ENCODE assay signal across 9 cellular contexts in genomic region chr19:58573658-58574164, GRCh38. TPM values are rescaled to one million over a fixed set of nuclear protein-coding genes. Genes with fewer than 3 reads are reported as not detected.
DNase-seq lines count a peak whose midpoint lies in the region; ATAC-seq, FAIRE-seq and TF ChIP-seq lines count a peak whose summit lies in the region.
"Had no signal": no experiment of that assay in that cellular context is flagged by ENCODE, and none has a peak within 500 bp of the region (broad histone marks: within the 10 kb centered on the region; RNA-seq: fewer than 3 reads in every experiment).

No MANE protein-coding gene starts in this region.

- H3K27me3 Mint-ChIP-seq in T-helper 2 cell treated with Interferon-gamma antibody and Interleukin-4, amounts not matched to agents 5 μg/mL and 100 μg/mL, for 36 hours (ENCODE audit: low read depth): no peaks in the 10 kb centered on the region
- no peaks in the 10 kb centered on the region for H3K27me3 Mint-ChIP-seq in activated naive CD8-positive, alpha-beta T cell treated with anti-CD3 and anti-CD28 coated beads, Interleukin-2, amount 10 ng/mL, durations not matched to agents 7 days and 5 days

- H3K9ac ChIP-seq in keratinocyte (ENCODE audit: control insufficient read depth, extremely low read depth, insufficient read depth, low read length) (peak overlapping the region; percentile 96), subcutaneous abdominal adipose tissue (ENCODE audit: low read length in 5 of 5) (peak overlapping the region; percentile 21 to 92 (median 44))

- H3K4me2 ChIP-seq in keratinocyte (ENCODE audit: control insufficient read depth, extremely low read depth, insufficient read depth, low read depth, low read length): peak overlapping the region; percentile 92

- no peak for TF ChIP-seq CTCF in keratinocyte (optimal IDR thresholded peaks at IDR 0.05 in 1 of 3, IDR thresholded peaks at IDR 0.05 in 1 of 3, conservative IDR thresholded peaks at IDR 0.05 in 1 of 3; ENCODE audit: extremely low read depth in 1 of 3, insufficient read depth in 2 of 3, low read length in 3 of 3)

- H3K27ac ChIP-seq in keratinocyte (ENCODE audit: control insufficient read depth, insufficient read depth, low read length) (peak overlapping the region; percentile 96), subcutaneous abdominal adipose tissue (ENCODE audit: low read depth, low read length) (peak overlapping the region; percentile 93)

- dilution Hi-C loops in keratinocyte (cut with MboI; ENCODE audit: extremely low pct_ligation_motif_present, low sequenced_read_pairs): no loop called here

- POLR2A ChIA-PET in activated naive CD8-positive, alpha-beta T cell treated with anti-CD3 and anti-CD28 coated beads, Interleukin-2, amount 10 ng/mL, durations not matched to agents 7 days and 5 days (lab: Charles Lee): interaction anchor here (0.7 to 0.8 kb wide), 3 partner anchors 10 to 25 kb away, joined by 3 read pairs; partner anchors contain the start of gene CHMP2A

- H3K9me3 ChIP-seq in keratinocyte (ENCODE audit: control insufficient read depth, low read depth, low read length) (no peaks in the 10 kb centered on the region), subcutaneous abdominal adipose tissue (ENCODE audit: control insufficient read depth in 5 of 5, low read length in 5 of 5) (no peaks in the 10 kb centered on the region)

- H2AFZ ChIP-seq in keratinocyte (ENCODE audit: control insufficient read depth, low read length): peak overlapping the region; percentile 90

- H3K4me3 Mint-ChIP-seq in T-helper 2 cell treated with Interferon-gamma antibody and Interleukin-4, amounts not matched to agents 5 μg/mL and 100 μg/mL, for 36 hours: peak overlapping the region; percentile 97
- H3K4me3 Mint-ChIP-seq in activated naive CD8-positive, alpha-beta T cell treated with anti-CD3 and anti-CD28 coated beads, Interleukin-2, amount 10 ng/mL, durations not matched to agents 7 days and 5 days: peak overlapping the region; percentile 98

- H3K9me3 Mint-ChIP-seq in T-helper 2 cell treated with Interferon-gamma antibody and Interleukin-4, amounts not matched to agents 5 μg/mL and 100 μg/mL, for 36 hours: no peaks in the 10 kb centered on the region
- no peaks in the 10 kb centered on the region for H3K9me3 Mint-ChIP-seq in activated naive CD8-positive, alpha-beta T cell treated with anti-CD3 and anti-CD28 coated beads, Interleukin-2, amount 10 ng/mL, durations not matched to agents 7 days and 5 days

- H3K9me1 ChIP-seq in keratinocyte (ENCODE audit: control insufficient read depth, extremely low read depth, insufficient read depth, low read length): no peaks in the 10 kb centered on the region

- H3K36me3 Mint-ChIP-seq in T-helper 2 cell treated with Interferon-gamma antibody and Interleukin-4, amounts not matched to agents 5 μg/mL and 100 μg/mL, for 36 hours (ENCODE audit: low read depth): peaks cover 14% of the 10 kb centered on the region
- H3K36me3 Mint-ChIP-seq in activated naive CD8-positive, alpha-beta T cell treated with anti-CD3 and anti-CD28 coated beads, Interleukin-2, amount 10 ng/mL, durations not matched to agents 7 days and 5 days: peaks cover 8% of the 10 kb centered on the region

- peak overlapping the region; percentile 100 for H3K27ac Mint-ChIP-seq in T-helper 2 cell treated with Interferon-gamma antibody and Interleukin-4, amounts not matched to agents 5 μg/mL and 100 μg/mL, for 36 hours
- peak overlapping the region; percentile 100 for H3K27ac Mint-ChIP-seq in activated naive CD8-positive, alpha-beta T cell treated with anti-CD3 and anti-CD28 coated beads, Interleukin-2, amount 10 ng/mL, durations not matched to agents 7 days and 5 days

- no peak for FAIRE-seq in keratinocyte (lab: Jason Lieb, UNC)
- FAIRE-seq: colon had no signal

- H3K27me3 ChIP-seq in keratinocyte (ENCODE audit: control insufficient read depth, extremely low read depth, insufficient read depth, low read length) (no peaks in the 10 kb centered on the region), subcutaneous abdominal adipose tissue (ENCODE audit: control insufficient read depth in 5 of 5, insufficient read depth in 4 of 5, low read length in 5 of 5) (no peaks in the 10 kb centered on the region)

- no peak for ATAC-seq in activated naive CD8-positive, alpha-beta T cell treated with anti-CD3 and anti-CD28 coated beads, Interleukin-2, amount 10 ng/mL, durations not matched to agents 7 days and 5 days (ENCODE audit: low read depth)
- ATAC-seq in GM21360 (IDR thresholded peaks at IDR 0.05; ENCODE audit: unreplicated experiment): no peak

- H3K36me3 ChIP-seq in keratinocyte (ENCODE audit: control insufficient read depth in 2 of 2, extremely low read depth in 1 of 2, insufficient read depth in 2 of 2, low read length in 2 of 2) (peaks cover 11 to 20% of the 10 kb centered on the region in 2 experiments), subcutaneous abdominal adipose tissue (ENCODE audit: control insufficient read depth in 5 of 5, insufficient read depth in 5 of 5, low read length in 5 of 5) (peaks cover 0 to 26% (median 7%) of the 10 kb centered on the region in 5 donors)

- H4K20me1 ChIP-seq in keratinocyte (ENCODE audit: control insufficient read depth, extremely low read depth, insufficient read depth, low read length): no peaks in the 10 kb centered on the region

- no peak for DNase-seq in T-helper 2 cell treated with Interferon-gamma antibody and Interleukin-4, amounts not matched to agents 5 μg/mL and 100 μg/mL, for 36 hours (ENCODE audit: low spot score)
- DNase-seq in T-helper 2 cell: no peak
- no peak for DNase-seq in activated naive CD8-positive, alpha-beta T cell treated with anti-CD3 and anti-CD28 coated beads, Interleukin-2, amount 10 ng/mL, durations not matched to agents 7 days and 5 days
- no peak for DNase-seq in keratinocyte (ENCODE audit: low read depth, low spot score)
- no peak for DNase-seq in DMS 273 (lab: John Stamatoyannopoulos, UW; ENCODE audit: unreplicated experiment)
- no peak for DNase-seq in HK-2 (ENCODE audit: unreplicated experiment)

- H3K4me3 ChIP-seq in keratinocyte (ENCODE audit: control insufficient read depth in 2 of 3, extremely low read depth in 1 of 3, insufficient read depth in 2 of 3, low read depth in 1 of 3, low read length in 3 of 3) (peak overlapping the region; percentile 72 to 81 (median 74)), subcutaneous abdominal adipose tissue (ENCODE audit: low read depth in 1 of 5, low read length in 5 of 5) (peak overlapping the region; percentile 65 to 98 (median 97))

- H3K4me1 Mint-ChIP-seq in T-helper 2 cell treated with Interferon-gamma antibody and Interleukin-4, amounts not matched to agents 5 μg/mL and 100 μg/mL, for 36 hours (ENCODE audit: low read depth): peaks cover 32% of the 10 kb centered on the region
- H3K4me1 Mint-ChIP-seq in activated naive CD8-positive, alpha-beta T cell treated with anti-CD3 and anti-CD28 coated beads, Interleukin-2, amount 10 ng/mL, durations not matched to agents 7 days and 5 days: peaks cover 33% of the 10 kb centered on the region

- peaks cover 16% of the 10 kb centered on the region for H3K4me1 ChIP-seq in keratinocyte (ENCODE audit: control insufficient read depth, extremely low read depth, insufficient read depth, low read length)
- H3K4me1 ChIP-seq in subcutaneous abdominal adipose tissue (ENCODE audit: control insufficient read depth in 5 of 5, insufficient read depth in 5 of 5, low read length in 5 of 5): peaks cover 0 to 35% (median 29%) of the 10 kb centered on the region in 5 donors

- H3K79me2 ChIP-seq in keratinocyte (ENCODE audit: control insufficient read depth, insufficient read depth, low read length): peaks cover 20% of the 10 kb centered on the region

RNA-seq across cellular contexts. Expression of gene MZF1, which starts 0.6 kb away (rescaled TPM):
- 10 to 100 TPM; 31.3 to 31.7 TPM for total RNA-seq in activated naive CD8-positive, alpha-beta T cell treated with anti-CD3 and anti-CD28 coated beads, Interleukin-2, amount 10 ng/mL, durations not matched to agents 7 days and 5 days
- 5.0 to 14.5 TPM (median 7.4 TPM) in 3 replicates for polyA plus RNA-seq in keratinocyte
- polyA plus RNA-seq in keratinocyte (2011; ENCODE audit: low read depth): 1.5 TPM
- polyA plus RNA-seq in keratinocyte (2011; cell fraction: cytosol; rRNA removed): 2.1 and 4.2 TPM in 2 replicates
- 59.0 and 71.2 TPM in 2 replicates for polyA plus RNA-seq in keratinocyte (2011; cell fraction: nucleus; rRNA removed)
- polyA plus RNA-seq in keratinocyte (2012; ENCODE audit: low replicate concordance): 5.5 and 12.6 TPM in 2 replicates
- 9.5 to 12.9 TPM (median 11.0 TPM) in 3 replicates for polyA minus RNA-seq in keratinocyte
- 9.2 TPM for polyA minus RNA-seq in keratinocyte (2011; cell fraction: cytosol; rRNA and poly(A)+ RNA removed)
- 16.9 and 18.7 TPM in 2 replicates for polyA minus RNA-seq in keratinocyte (2011; cell fraction: nucleus; rRNA and poly(A)+ RNA removed)

RNA-seq across cellular contexts. Expression of gene UBE2M, which starts 15.3 kb away (rescaled TPM):
- 10 to 100 TPM; 79.5 to 81.2 TPM for total RNA-seq in activated naive CD8-positive, alpha-beta T cell treated with anti-CD3 and anti-CD28 coated beads, Interleukin-2, amount 10 ng/mL, durations not matched to agents 7 days and 5 days
- 55.9 to 104 TPM (median 82.6 TPM) in 3 replicates for polyA plus RNA-seq in keratinocyte
- polyA plus RNA-seq in keratinocyte (2011; ENCODE audit: low read depth): 41.2 TPM
- 62.9 and 69.2 TPM in 2 replicates for polyA plus RNA-seq in keratinocyte (2011; cell fraction: cytosol; rRNA removed)
- 50.4 and 56.5 TPM in 2 replicates for polyA plus RNA-seq in keratinocyte (2011; cell fraction: nucleus; rRNA removed)
- 60.7 and 88.1 TPM in 2 replicates for polyA plus RNA-seq in keratinocyte (2012; ENCODE audit: low replicate concordance)
- polyA minus RNA-seq in keratinocyte: 50.9 to 113 TPM (median 64.6 TPM) in 3 replicates
- polyA minus RNA-seq in keratinocyte (2011; cell fraction: cytosol; rRNA and poly(A)+ RNA removed): 68.3 TPM
- 13.5 and 18.7 TPM in 2 replicates for polyA minus RNA-seq in keratinocyte (2011; cell fraction: nucleus; rRNA and poly(A)+ RNA removed)

RNA-seq across cellular contexts. Expression of gene CHMP2A, which starts 18.8 kb away (rescaled TPM):
- 100 to 1,000 TPM in 1 of 2 experiments, 10 to 100 TPM in 1; 99.0 to 111 TPM for total RNA-seq in activated naive CD8-positive, alpha-beta T cell treated with anti-CD3 and anti-CD28 coated beads, Interleukin-2, amount 10 ng/mL, durations not matched to agents 7 days and 5 days
- 105 to 167 TPM (median 115 TPM) in 3 replicates for polyA plus RNA-seq in keratinocyte
- polyA plus RNA-seq in keratinocyte (2011; ENCODE audit: low read depth): 197 TPM
- 142 and 203 TPM in 2 replicates for polyA plus RNA-seq in keratinocyte (2011; cell fraction: cytosol; rRNA removed)
- polyA plus RNA-seq in keratinocyte (2011; cell fraction: nucleus; rRNA removed): 87.9 and 91.0 TPM in 2 replicates
- polyA plus RNA-seq in keratinocyte (2012; ENCODE audit: low replicate concordance): 150 and 159 TPM in 2 replicates
- polyA minus RNA-seq in keratinocyte: 73.6 to 125 TPM (median 114 TPM) in 3 replicates
- polyA minus RNA-seq in keratinocyte (2011; cell fraction: cytosol; rRNA and poly(A)+ RNA removed): 121 TPM
- 22.2 and 26.5 TPM in 2 replicates for polyA minus RNA-seq in keratinocyte (2011; cell fraction: nucleus; rRNA and poly(A)+ RNA removed)

RNA-seq across cellular contexts. Expression of gene TRIM28, which starts 29.8 kb away (rescaled TPM):
- 100 to 1,000 TPM; 409 to 412 TPM for total RNA-seq in activated naive CD8-positive, alpha-beta T cell treated with anti-CD3 and anti-CD28 coated beads, Interleukin-2, amount 10 ng/mL, durations not matched to agents 7 days and 5 days
- polyA plus RNA-seq in keratinocyte: 290 to 316 TPM (median 298 TPM) in 3 replicates
- polyA plus RNA-seq in keratinocyte (2011; ENCODE audit: low read depth): 166 TPM
- polyA plus RNA-seq in keratinocyte (2011; cell fraction: cytosol; rRNA removed): 199 and 380 TPM in 2 replicates
- polyA plus RNA-seq in keratinocyte (2011; cell fraction: nucleus; rRNA removed): 344 and 506 TPM in 2 replicates
- polyA plus RNA-seq in keratinocyte (2012; ENCODE audit: low replicate concordance): 355 and 492 TPM in 2 replicates
- polyA minus RNA-seq in keratinocyte: 1,017 to 2,182 TPM (median 1,062 TPM) in 3 replicates
- polyA minus RNA-seq in keratinocyte (2011; cell fraction: cytosol; rRNA and poly(A)+ RNA removed): 738 TPM
- polyA minus RNA-seq in keratinocyte (2011; cell fraction: nucleus; rRNA and poly(A)+ RNA removed): 573 and 589 TPM in 2 replicates

RNA-seq across cellular contexts. Expression of gene ZBTB45, which starts 54.1 kb away (rescaled TPM):
- total RNA-seq in activated naive CD8-positive, alpha-beta T cell treated with anti-CD3 and anti-CD28 coated beads, Interleukin-2, amount 10 ng/mL, durations not matched to agents 7 days and 5 days: 10 to 100 TPM; 18.9 to 19.5 TPM
- polyA plus RNA-seq in keratinocyte: 3.1 to 8.2 TPM (median 4.6 TPM) in 3 replicates
- polyA plus RNA-seq in keratinocyte (2011; ENCODE audit: low read depth): 2.3 TPM
- 2.9 and 8.6 TPM in 2 replicates for polyA plus RNA-seq in keratinocyte (2011; cell fraction: cytosol; rRNA removed)
- polyA plus RNA-seq in keratinocyte (2011; cell fraction: nucleus; rRNA removed): 8.5 and 12.5 TPM in 2 replicates
- 7.5 and 14.9 TPM in 2 replicates for polyA plus RNA-seq in keratinocyte (2012; ENCODE audit: low replicate concordance)
- 2.6 to 12.6 TPM (median 3.4 TPM) in 3 replicates for polyA minus RNA-seq in keratinocyte
- polyA minus RNA-seq in keratinocyte (2011; cell fraction: cytosol; rRNA and poly(A)+ RNA removed): 15.7 TPM
- 9.2 and 10.1 TPM in 2 replicates for polyA minus RNA-seq in keratinocyte (2011; cell fraction: nucleus; rRNA and poly(A)+ RNA removed)
